8 cellular contexts compared by ENCODE assay signal in genomic region chr3:134374791-134375541, GRCh38. TPM values are rescaled to one million over a fixed set of nuclear protein-coding genes. Genes with fewer than 3 reads are reported as not detected.
DNase-seq lines count a peak whose midpoint lies in the region; ATAC-seq, FAIRE-seq and TF ChIP-seq lines count a peak whose summit lies in the region.
"Had no signal": no experiment of that assay in that cellular context is flagged by ENCODE, and none has a peak within 500 bp of the region (broad histone marks: within the 10 kb centered on the region; RNA-seq: fewer than 3 reads in every experiment).

No MANE protein-coding gene starts in this region.

- peak overlapping the region; percentile 97 for H3K4me2 ChIP-seq in HepG2 (ENCODE audit: low read depth, low read length)

- no peak for TF ChIP-seq EP300 in HepG2 (IDR thresholded peaks at IDR 0.05; ENCODE audit: low read depth in 2 of 2, low read length in 2 of 2)
- no peak for TF ChIP-seq EP300 in HepG2 (CRISPR knock-in tag; IDR thresholded peaks at IDR 0.05; ENCODE audit: borderline replicate concordance)

- intact Hi-C loops in HepG2 (cut with micrococcal nuclease; ENCODE audit: unreplicated experiment), result loop anchor here (1.0 to 5.0 kb wide), 6 partner anchors 16 to 97 kb away; no protein-coding TSS in a partner anchor

- H3K4me1 ChIP-seq in HepG2 (ENCODE audit: insufficient read depth, low read length), result peaks cover 66% of the 10 kb centered on the region
- no peaks in the 10 kb centered on the region for H3K4me1 ChIP-seq in thymus (ENCODE audit: control insufficient read depth, insufficient read depth, low read length)

- TF ChIP-seq RAD21 in HepG2 (CRISPR knock-in tag; IDR thresholded peaks at IDR 0.05), result no peak

- peaks cover 12 to 22% of the 10 kb centered on the region in 2 experiments; a peak in 4 of 5 replicates for H3K36me3 ChIP-seq in HepG2 (replicated peaks in 1 of 2; ENCODE audit: control insufficient read depth in 1 of 2, insufficient read depth in 2 of 2, low read length in 2 of 2)
- no peaks in the 10 kb centered on the region for H3K36me3 ChIP-seq in thymus (ENCODE audit: control insufficient read depth, insufficient read depth)

- CTCF ChIA-PET in HepG2 (lab: Yijun Ruan, JAX; ENCODE audit: low intra/inter-chr PET ratio, low total read pairs), result interaction anchor here (1.1 kb wide), 1 partner anchor 67 kb away, joined by 3 read pairs; no protein-coding TSS in a partner anchor

- no peaks in the 10 kb centered on the region for H3K9me3 ChIP-seq in HepG2 (ENCODE audit: low read length)
- H3K9me3 ChIP-seq in thymus (ENCODE audit: control insufficient read depth), result no peaks in the 10 kb centered on the region

- H3K9ac ChIP-seq in HepG2 (ENCODE audit: insufficient read depth, low read depth, low read length), result peak overlapping the region; percentile 99

- peaks cover 0 to 24% of the 10 kb centered on the region in 2 experiments; a peak in 4 of 5 replicates for H3K27me3 ChIP-seq in HepG2 (ENCODE audit: control insufficient read depth in 1 of 2, insufficient read depth in 2 of 2, low read length in 2 of 2)
- H3K27me3 ChIP-seq in thymus (ENCODE audit: control insufficient read depth, insufficient read depth), result peaks cover 38% of the 10 kb centered on the region

- peak overlapping the region; percentile 39 to 96 for H3K4me3 ChIP-seq in cardiac fibroblast (replicated peaks in 1 of 2; ENCODE audit: low read depth in 2 of 2, low read length in 2 of 2)
- peak overlapping the region; percentile 50 to 91 (median 89) for H3K4me3 ChIP-seq in HepG2 (replicated peaks in 1 of 3; ENCODE audit: insufficient read depth in 1 of 3, low read depth in 2 of 3, low read length in 3 of 3)
- H3K4me3 ChIP-seq in thymus (ENCODE audit: low read length), result peak overlapping the region; percentile 44

- TF ChIP-seq CTCF in cardiac fibroblast (IDR thresholded peaks at IDR 0.05; ENCODE audit: low read depth, low read length) (no peak), HepG2 (CRISPR knock-in tag; IDR thresholded peaks at IDR 0.05) (no peak; the same call in 1 of the 2 replicates)

- H4K20me1 ChIP-seq in HepG2 (ENCODE audit: insufficient read depth, low read length), result peaks cover 24% of the 10 kb centered on the region

- TSS peak; percentile 90 for BruUV-seq in HepG2 (replicated peaks; lab: Mats Ljungman, UMichigan)

- peak; percentile 52 for DNase-seq in G401 (ENCODE audit: low spot score)
- DNase-seq in NCI-H2107 (lab: John Stamatoyannopoulos, UW), result peak; percentile 27
- DNase-seq in cardiac fibroblast (ENCODE audit: low read depth in 2 of 2), result no peak
- peak; percentile 29 for DNase-seq in HepG2 (ENCODE audit: low spot score)
- no peak for DNase-seq in GM19239 (ENCODE audit: insufficient read length, low spot score)
- DNase-seq in central memory CD4-positive, alpha-beta T cell, result no peak

- H3K27ac ChIP-seq in HepG2 (ENCODE audit: extremely low read length, insufficient read depth, low read length) (peak overlapping the region; percentile 53), thymus (ENCODE audit: low read depth) (peak overlapping the region; percentile 76)

- 3% methylated on average over 13 of the region's 30 CpGs for WGBS in HepG2 (ENCODE audit: low lambda C conversion rate)
- 13% methylated on average over 30 of the region's 30 CpGs for WGBS in thymus

- in situ Hi-C loops in G401 (cut with HindIII; ENCODE audit: low sequenced_read_pairs) (no loop called here), HepG2 (cut with HindIII; ENCODE audit: extremely low pct_ligation_motif_present, low pct_unique_long_range_greater_than_20kb) (loop anchor here (5.0 kb wide), 2 partner anchors 63 to 102 kb away; no protein-coding TSS in a partner anchor)

- H3K79me2 ChIP-seq in HepG2 (ENCODE audit: insufficient read depth, low read length), result peaks cover 27% of the 10 kb centered on the region

- FAIRE-seq in HepG2 (lab: Jason Lieb, UNC) (no peak), GM19239 (lab: Jason Lieb, UNC) (no peak)

- peak; percentile 15 for ATAC-seq in HepG2

- H2AFZ ChIP-seq in HepG2 (ENCODE audit: low read length), result no peak overlapping the region

- TF ChIP-seq POLR2A in HepG2 (IDR thresholded peaks at IDR 0.05; ENCODE audit: insufficient read depth in 1 of 2, low read depth in 2 of 2, low read length in 2 of 2), result no peak

- POLR2A ChIA-PET in HepG2 (lab: Yijun Ruan, JAX), result interaction anchor here (0.9 to 9.2 kb wide), 17 partner anchors 16 to 138 kb away, joined by 3 to 140 read pairs (median 4); partner anchors contain the start of genes ANAPC13, CEP63 and RYK

TF ChIP-seq in HepG2, 621 proteins besides CTCF, POLR2A, EP300 and RAD21 (continues in another document):
- peak; percentile 12; the same call in 1 of the 2 replicates for TF ChIP-seq NRL (CRISPR knock-in tag; IDR thresholded peaks at IDR 0.05; ENCODE audit: borderline replicate concordance)
- peak; percentile 10 for TF ChIP-seq TBX2 (CRISPR knock-in tag; IDR thresholded peaks at IDR 0.05; ENCODE audit: borderline replicate concordance)
- 0 out of 2 replicates have a peak, but pooled peaks have one; percentile 6 for TF ChIP-seq ZNF891 (CRISPR knock-in tag; IDR thresholded peaks at IDR 0.05)
- no peak for TF ChIP-seq ZNF740 (CRISPR knock-in tag; IDR thresholded peaks at IDR 0.05)
- TF ChIP-seq CBX2 (IDR thresholded peaks at IDR 0.05; ENCODE audit: low read depth, low read length), result 0 out of 2 replicates have a peak, but pooled peaks have one; percentile 64
- TF ChIP-seq CBX2 (CRISPR knock-in tag; IDR thresholded peaks at IDR 0.05; ENCODE audit: low read depth), result no peak
- no peak for TF ChIP-seq NFYC (CRISPR knock-in tag; IDR thresholded peaks at IDR 0.05)
- TF ChIP-seq TAF15 (IDR thresholded peaks at IDR 0.05; ENCODE audit: low read depth, low read length, poor library complexity, severe bottlenecking), result peak; percentile 2
- TF ChIP-seq HIC2 (CRISPR knock-in tag; IDR thresholded peaks at IDR 0.05; ENCODE audit: low read depth), result peak; percentile 22; the same call in 1 of the 2 replicates
- peak; percentile 79 for TF ChIP-seq RBM39 (IDR thresholded peaks at IDR 0.05; ENCODE audit: low read depth, low read length, poor library complexity, severe bottlenecking)
- TF ChIP-seq HNRNPL (IDR thresholded peaks at IDR 0.05; ENCODE audit: low read depth, low read length), result 0 out of 2 replicates have a peak, but pooled peaks have one; percentile 48
- TF ChIP-seq FOXP1 (IDR thresholded peaks at IDR 0.05), result no peak
- TF ChIP-seq FOXP1 (CRISPR knock-in tag; IDR thresholded peaks at IDR 0.05), result 0 out of 2 replicates have a peak, but pooled peaks have one; percentile 14
- TF ChIP-seq TMF1 (CRISPR knock-in tag; IDR thresholded peaks at IDR 0.05; ENCODE audit: low read depth), result 0 out of 2 replicates have a peak, but pooled peaks have one; percentile 14

RNA-seq across cellular contexts. Expression of gene AMOTL2, which starts 0.7 kb away (rescaled TPM):
- total RNA-seq in G401 (2014; rRNA removed; shearing (Covaris generic)), result 177 and 190 TPM in 2 replicates
- total RNA-seq in HepG2 (2016; rRNA removed; fragmentation: Illumina TruSeq; extraction: Trizol), result 11.5 and 17.3 TPM in 2 replicates
- 1.3 and 1.8 TPM in 2 replicates for total RNA-seq in HepG2 (2016; cell fraction: cytosol; rRNA removed; fragmentation: Illumina TruSeq; extraction: Trizol; ENCODE audit: low read depth)
- total RNA-seq in HepG2 (2016; cell fraction: insoluble cytoplasmic fraction; rRNA removed; fragmentation: Illumina TruSeq; extraction: Trizol), result 10.0 and 18.3 TPM in 2 replicates
- total RNA-seq in HepG2 (2016; cell fraction: membrane; rRNA removed; fragmentation: Illumina TruSeq; extraction: Trizol), result 5.3 and 5.6 TPM in 2 replicates
- 25.6 and 30.4 TPM in 2 replicates for total RNA-seq in HepG2 (2016; cell fraction: nucleus; rRNA removed; fragmentation: Illumina TruSeq; extraction: Trizol)
- polyA plus RNA-seq in HepG2 (2011; rRNA removed), result 14.0 and 18.5 TPM in 2 replicates
- 7.7 and 10.7 TPM in 2 replicates for polyA plus RNA-seq in HepG2 (2011; cell fraction: cytosol; rRNA removed)
- 39.3 and 76.1 TPM in 2 replicates for polyA plus RNA-seq in HepG2 (2011; cell fraction: nucleus; rRNA removed)
- polyA plus RNA-seq in HepG2 (2012), result 5.4 and 7.4 TPM in 2 replicates
- 0.38 and 0.55 TPM in 2 replicates for polyA plus RNA-seq in HepG2 (2016; cell fraction: cytosol; fragmentation: Illumina TruSeq; extraction: Trizol; ENCODE audit: low read depth)
- 8.6 and 12.7 TPM in 2 replicates for polyA plus RNA-seq in HepG2 (2016; cell fraction: insoluble cytoplasmic fraction; fragmentation: Illumina TruSeq; extraction: Trizol; ENCODE audit: low read depth)
- 1.5 and 1.7 TPM in 2 replicates for polyA plus RNA-seq in HepG2 (2016; cell fraction: membrane; fragmentation: Illumina TruSeq; extraction: Trizol; ENCODE audit: low read depth)
- 19.3 and 21.2 TPM in 2 replicates for polyA plus RNA-seq in HepG2 (2016; cell fraction: nucleus; fragmentation: Illumina TruSeq; extraction: Trizol; ENCODE audit: insufficient read depth, low read depth)
- polyA minus RNA-seq in HepG2 (2011; rRNA and poly(A)+ RNA removed; ENCODE audit: low replicate concordance), result 47.5 and 50.2 TPM in 2 replicates
- 12.3 and 13.8 TPM in 2 replicates for polyA minus RNA-seq in HepG2 (2011; cell fraction: cytosol; rRNA and poly(A)+ RNA removed)
- polyA minus RNA-seq in HepG2 (2011; cell fraction: nucleus; rRNA and poly(A)+ RNA removed), result 44.1 and 53.9 TPM in 2 replicates
- polyA plus RNA-seq in thymus, result 7.3 TPM
- total RNA-seq: T-helper 2 cell treated with Interferon-gamma antibody and Interleukin-4, amounts not matched to agents 100 ng/mL and 5 ng/mL, for 36 hours had no signal

Comparison
In these comparisons a context has a peak if more than half of its experiments do, and no peak if none do; other contexts are left out.
1. DNase-seq: peak in G401 (single experiment), NCI-H2107 (single experiment) and HepG2 (single experiment); none in cardiac fibroblast (0 of 2), GM19239 (single experiment) and central memory CD4-positive, alpha-beta T cell (single experiment).
2. Peak in every context shown above with its lines, with median percentiles within 50 percentile points of each other: H3K4me3 ChIP-seq.